ENCODE assay signal across 1 cellular context in the genomic region with DNA sequence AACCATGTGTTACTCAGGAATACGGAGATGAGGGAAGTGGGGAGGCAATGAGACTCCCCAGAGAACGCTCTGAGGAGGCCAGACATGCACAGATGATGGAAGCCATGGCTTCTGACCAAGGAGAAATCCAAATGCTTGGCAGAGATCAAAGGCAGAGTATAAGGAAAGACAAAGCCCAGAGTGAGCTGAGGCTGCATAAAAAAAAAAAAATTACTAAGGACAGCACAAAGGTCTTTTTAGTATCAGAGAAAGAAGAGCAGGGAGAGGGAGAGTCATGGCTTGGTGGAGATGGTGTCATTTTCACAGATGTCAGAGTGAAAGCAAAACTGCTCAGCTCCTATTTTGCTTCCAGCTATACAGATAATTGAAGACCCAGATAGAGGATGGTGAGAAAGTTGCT.
A peak's percentile ranks its signal among the peaks of the same experiment; 100 is the strongest.
TF ChIP-seq lines count a peak whose summit lies in the region.

No MANE protein-coding gene starts in this region.

TF ChIP-seq in GM12878, 131 proteins besides CTCF, POLR2A, EP300 and RAD21:
- TF ChIP-seq JUNB (IDR thresholded peaks at IDR 0.05) (peak; percentile 51), BRCA1 (IDR thresholded peaks at IDR 0.05; ENCODE audit: low read depth, low read length) (no peak), NRF1 (conservative IDR thresholded peaks at IDR 0.05; ENCODE audit: low read depth, low read length) (no peak), ZNF622 (IDR thresholded peaks at IDR 0.05) (no peak), EZH2 (IDR thresholded peaks at IDR 0.05; ENCODE audit: borderline replicate concordance, control insufficient read depth, low read depth, low read length) (no peak), CBX5 (IDR thresholded peaks at IDR 0.05; ENCODE audit: low read depth) (no peak), MXI1 (IDR thresholded peaks at IDR 0.05; ENCODE audit: low read depth, low read length) (no peak), BACH1 (IDR thresholded peaks at IDR 0.05; ENCODE audit: borderline replicate concordance) (no peak), IKZF2 (IDR thresholded peaks at IDR 0.05) (peak in 1 of 2 experiments; percentile 45; a peak in 2 of 4 replicates), MEF2B (IDR thresholded peaks at IDR 0.05; ENCODE audit: partially characterized antibody, poor library complexity, severe bottlenecking) (peak; percentile 28), CBFB (IDR thresholded peaks at IDR 0.05; ENCODE audit: low read depth) (no peak), RB1 (IDR thresholded peaks at IDR 0.05; ENCODE audit: borderline replicate concordance) (no peak), SIN3A (IDR thresholded peaks at IDR 0.05; ENCODE audit: low read depth, low read length) (no peak), HDAC6 (IDR thresholded peaks at IDR 0.05; ENCODE audit: unreplicated experiment) (no peak), EED (IDR thresholded peaks at IDR 0.05; ENCODE audit: low read depth) (no peak), TAF1 (IDR thresholded peaks at IDR 0.05; ENCODE audit: borderline replicate concordance, low read depth, low read length) (no peak), RBBP5 (conservative IDR thresholded peaks at IDR 0.05) (no peak), MTA2 (IDR thresholded peaks at IDR 0.05; ENCODE audit: low read depth) (0 out of 2 replicates have a peak, but pooled peaks have one; percentile 44), TARDBP (IDR thresholded peaks at IDR 0.05; ENCODE audit: borderline replicate concordance) (no peak), ZZZ3 (IDR thresholded peaks at IDR 0.05; ENCODE audit: control insufficient read depth, insufficient read length, low read depth) (no peak), FOXM1 (IDR thresholded peaks at IDR 0.05; ENCODE audit: low read depth, low read length) (no peak), SMAD5 (IDR thresholded peaks at IDR 0.05; ENCODE audit: low read depth) (no peak), ATF7 (IDR thresholded peaks at IDR 0.05; ENCODE audit: low read depth) (peak; percentile 88), ZNF384 (IDR thresholded peaks at IDR 0.05; ENCODE audit: borderline replicate concordance, low read depth, low read length) (0 out of 2 replicates have a peak, but pooled peaks have one; percentile 44), CHD2 (IDR thresholded peaks at IDR 0.05; ENCODE audit: borderline replicate concordance, low read depth, low read length) (no peak), NFIC (IDR thresholded peaks at IDR 0.05; ENCODE audit: low read depth, low read length) (peak; percentile 35; the same call in 1 of the 2 replicates), MYC (IDR thresholded peaks at IDR 0.05; ENCODE audit: insufficient read depth, insufficient read length, insufficient replicate concordance, low read length, severe bottlenecking) (no peak), WRNIP1 (IDR thresholded peaks at IDR 0.05; ENCODE audit: borderline replicate concordance, low read depth, low read length) (no peak), DPF2 (IDR thresholded peaks at IDR 0.05) (no peak), POU2F2 (IDR thresholded peaks at IDR 0.05; ENCODE audit: borderline replicate concordance, low read depth, low read length) (no peak), IRF4 (IDR thresholded peaks at IDR 0.05; ENCODE audit: low read depth, low read length) (no peak), NBN (IDR thresholded peaks at IDR 0.05) (peak; percentile 62), HDGF (IDR thresholded peaks at IDR 0.05) (peak; percentile 75), SUPT20H (IDR thresholded peaks at IDR 0.05; ENCODE audit: borderline replicate concordance, control insufficient read depth, low read depth, low read length) (no peak)
- TF ChIP-seq, protein P1, sequence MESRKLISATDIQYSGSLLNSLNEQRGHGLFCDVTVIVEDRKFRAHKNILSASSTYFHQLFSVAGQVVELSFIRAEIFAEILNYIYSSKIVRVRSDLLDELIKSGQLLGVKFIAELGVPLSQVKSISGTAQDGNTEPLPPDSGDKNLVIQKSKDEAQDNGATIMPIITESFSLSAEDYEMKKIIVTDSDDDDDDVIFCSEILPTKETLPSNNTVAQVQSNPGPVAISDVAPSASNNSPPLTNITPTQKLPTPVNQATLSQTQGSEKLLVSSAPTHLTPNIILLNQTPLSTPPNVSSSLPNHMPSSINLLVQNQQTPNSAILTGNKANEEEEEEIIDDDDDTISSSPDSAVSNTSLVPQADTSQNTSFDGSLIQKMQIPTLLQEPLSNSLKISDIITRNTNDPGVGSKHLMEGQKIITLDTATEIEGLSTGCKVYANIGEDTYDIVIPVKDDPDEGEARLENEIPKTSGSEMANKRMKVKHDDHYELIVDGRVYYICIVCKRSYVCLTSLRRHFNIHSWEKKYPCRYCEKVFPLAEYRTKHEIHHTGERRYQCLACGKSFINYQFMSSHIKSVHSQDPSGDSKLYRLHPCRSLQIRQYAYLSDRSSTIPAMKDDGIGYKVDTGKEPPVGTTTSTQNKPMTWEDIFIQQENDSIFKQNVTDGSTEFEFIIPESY (IDR thresholded peaks at IDR 0.05) = no peak
- TF ChIP-seq, protein P2, sequence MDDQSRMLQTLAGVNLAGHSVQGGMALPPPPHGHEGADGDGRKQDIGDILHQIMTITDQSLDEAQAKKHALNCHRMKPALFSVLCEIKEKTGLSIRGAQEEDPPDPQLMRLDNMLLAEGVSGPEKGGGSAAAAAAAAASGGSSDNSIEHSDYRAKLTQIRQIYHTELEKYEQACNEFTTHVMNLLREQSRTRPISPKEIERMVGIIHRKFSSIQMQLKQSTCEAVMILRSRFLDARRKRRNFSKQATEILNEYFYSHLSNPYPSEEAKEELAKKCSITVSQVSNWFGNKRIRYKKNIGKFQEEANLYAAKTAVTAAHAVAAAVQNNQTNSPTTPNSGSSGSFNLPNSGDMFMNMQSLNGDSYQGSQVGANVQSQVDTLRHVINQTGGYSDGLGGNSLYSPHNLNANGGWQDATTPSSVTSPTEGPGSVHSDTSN (IDR thresholded peaks at IDR 0.05; ENCODE audit: insufficient replicate concordance, low read depth, low read length) = no peak
- TF ChIP-seq, protein P3, sequence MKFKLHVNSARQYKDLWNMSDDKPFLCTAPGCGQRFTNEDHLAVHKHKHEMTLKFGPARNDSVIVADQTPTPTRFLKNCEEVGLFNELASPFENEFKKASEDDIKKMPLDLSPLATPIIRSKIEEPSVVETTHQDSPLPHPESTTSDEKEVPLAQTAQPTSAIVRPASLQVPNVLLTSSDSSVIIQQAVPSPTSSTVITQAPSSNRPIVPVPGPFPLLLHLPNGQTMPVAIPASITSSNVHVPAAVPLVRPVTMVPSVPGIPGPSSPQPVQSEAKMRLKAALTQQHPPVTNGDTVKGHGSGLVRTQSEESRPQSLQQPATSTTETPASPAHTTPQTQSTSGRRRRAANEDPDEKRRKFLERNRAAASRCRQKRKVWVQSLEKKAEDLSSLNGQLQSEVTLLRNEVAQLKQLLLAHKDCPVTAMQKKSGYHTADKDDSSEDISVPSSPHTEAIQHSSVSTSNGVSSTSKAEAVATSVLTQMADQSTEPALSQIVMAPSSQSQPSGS (IDR thresholded peaks at IDR 0.05; ENCODE audit: low read length) = no peak
- TF ChIP-seq, protein P4, sequence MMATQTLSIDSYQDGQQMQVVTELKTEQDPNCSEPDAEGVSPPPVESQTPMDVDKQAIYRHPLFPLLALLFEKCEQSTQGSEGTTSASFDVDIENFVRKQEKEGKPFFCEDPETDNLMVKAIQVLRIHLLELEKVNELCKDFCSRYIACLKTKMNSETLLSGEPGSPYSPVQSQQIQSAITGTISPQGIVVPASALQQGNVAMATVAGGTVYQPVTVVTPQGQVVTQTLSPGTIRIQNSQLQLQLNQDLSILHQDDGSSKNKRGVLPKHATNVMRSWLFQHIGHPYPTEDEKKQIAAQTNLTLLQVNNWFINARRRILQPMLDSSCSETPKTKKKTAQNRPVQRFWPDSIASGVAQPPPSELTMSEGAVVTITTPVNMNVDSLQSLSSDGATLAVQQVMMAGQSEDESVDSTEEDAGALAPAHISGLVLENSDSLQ (IDR thresholded peaks at IDR 0.05) = peak; percentile 31
- TF ChIP-seq, protein P5, sequence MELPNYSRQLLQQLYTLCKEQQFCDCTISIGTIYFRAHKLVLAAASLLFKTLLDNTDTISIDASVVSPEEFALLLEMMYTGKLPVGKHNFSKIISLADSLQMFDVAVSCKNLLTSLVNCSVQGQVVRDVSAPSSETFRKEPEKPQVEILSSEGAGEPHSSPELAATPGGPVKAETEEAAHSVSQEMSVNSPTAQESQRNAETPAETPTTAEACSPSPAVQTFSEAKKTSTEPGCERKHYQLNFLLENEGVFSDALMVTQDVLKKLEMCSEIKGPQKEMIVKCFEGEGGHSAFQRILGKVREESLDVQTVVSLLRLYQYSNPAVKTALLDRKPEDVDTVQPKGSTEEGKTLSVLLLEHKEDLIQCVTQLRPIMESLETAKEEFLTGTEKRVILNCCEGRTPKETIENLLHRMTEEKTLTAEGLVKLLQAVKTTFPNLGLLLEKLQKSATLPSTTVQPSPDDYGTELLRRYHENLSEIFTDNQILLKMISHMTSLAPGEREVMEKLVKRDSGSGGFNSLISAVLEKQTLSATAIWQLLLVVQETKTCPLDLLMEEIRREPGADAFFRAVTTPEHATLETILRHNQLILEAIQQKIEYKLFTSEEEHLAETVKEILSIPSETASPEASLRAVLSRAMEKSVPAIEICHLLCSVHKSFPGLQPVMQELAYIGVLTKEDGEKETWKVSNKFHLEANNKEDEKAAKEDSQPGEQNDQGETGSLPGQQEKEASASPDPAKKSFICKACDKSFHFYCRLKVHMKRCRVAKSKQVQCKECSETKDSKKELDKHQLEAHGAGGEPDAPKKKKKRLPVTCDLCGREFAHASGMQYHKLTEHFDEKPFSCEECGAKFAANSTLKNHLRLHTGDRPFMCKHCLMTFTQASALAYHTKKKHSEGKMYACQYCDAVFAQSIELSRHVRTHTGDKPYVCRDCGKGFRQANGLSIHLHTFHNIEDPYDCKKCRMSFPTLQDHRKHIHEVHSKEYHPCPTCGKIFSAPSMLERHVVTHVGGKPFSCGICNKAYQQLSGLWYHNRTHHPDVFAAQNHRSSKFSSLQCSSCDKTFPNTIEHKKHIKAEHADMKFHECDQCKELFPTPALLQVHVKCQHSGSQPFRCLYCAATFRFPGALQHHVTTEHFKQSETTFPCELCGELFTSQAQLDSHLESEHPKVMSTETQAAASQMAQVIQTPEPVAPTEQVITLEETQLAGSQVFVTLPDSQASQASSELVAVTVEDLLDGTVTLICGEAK (IDR thresholded peaks at IDR 0.05; ENCODE audit: borderline replicate concordance) = no peak
- TF ChIP-seq, protein P6, sequence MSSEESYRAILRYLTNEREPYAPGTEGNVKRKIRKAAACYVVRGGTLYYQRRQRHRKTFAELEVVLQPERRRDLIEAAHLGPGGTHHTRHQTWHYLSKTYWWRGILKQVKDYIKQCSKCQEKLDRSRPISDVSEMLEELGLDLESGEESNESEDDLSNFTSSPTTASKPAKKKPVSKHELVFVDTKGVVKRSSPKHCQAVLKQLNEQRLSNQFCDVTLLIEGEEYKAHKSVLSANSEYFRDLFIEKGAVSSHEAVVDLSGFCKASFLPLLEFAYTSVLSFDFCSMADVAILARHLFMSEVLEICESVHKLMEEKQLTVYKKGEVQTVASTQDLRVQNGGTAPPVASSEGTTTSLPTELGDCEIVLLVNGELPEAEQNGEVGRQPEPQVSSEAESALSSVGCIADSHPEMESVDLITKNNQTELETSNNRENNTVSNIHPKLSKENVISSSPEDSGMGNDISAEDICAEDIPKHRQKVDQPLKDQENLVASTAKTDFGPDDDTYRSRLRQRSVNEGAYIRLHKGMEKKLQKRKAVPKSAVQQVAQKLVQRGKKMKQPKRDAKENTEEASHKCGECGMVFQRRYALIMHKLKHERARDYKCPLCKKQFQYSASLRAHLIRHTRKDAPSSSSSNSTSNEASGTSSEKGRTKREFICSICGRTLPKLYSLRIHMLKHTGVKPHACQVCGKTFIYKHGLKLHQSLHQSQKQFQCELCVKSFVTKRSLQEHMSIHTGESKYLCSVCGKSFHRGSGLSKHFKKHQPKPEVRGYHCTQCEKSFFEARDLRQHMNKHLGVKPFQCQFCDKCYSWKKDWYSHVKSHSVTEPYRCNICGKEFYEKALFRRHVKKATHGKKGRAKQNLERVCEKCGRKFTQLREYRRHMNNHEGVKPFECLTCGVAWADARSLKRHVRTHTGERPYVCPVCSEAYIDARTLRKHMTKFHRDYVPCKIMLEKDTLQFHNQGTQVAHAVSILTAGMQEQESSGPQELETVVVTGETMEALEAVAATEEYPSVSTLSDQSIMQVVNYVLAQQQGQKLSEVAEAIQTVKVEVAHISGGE (CRISPR knock-in tag; IDR thresholded peaks at IDR 0.05) = no peak
- TF ChIP-seq, protein P7, sequence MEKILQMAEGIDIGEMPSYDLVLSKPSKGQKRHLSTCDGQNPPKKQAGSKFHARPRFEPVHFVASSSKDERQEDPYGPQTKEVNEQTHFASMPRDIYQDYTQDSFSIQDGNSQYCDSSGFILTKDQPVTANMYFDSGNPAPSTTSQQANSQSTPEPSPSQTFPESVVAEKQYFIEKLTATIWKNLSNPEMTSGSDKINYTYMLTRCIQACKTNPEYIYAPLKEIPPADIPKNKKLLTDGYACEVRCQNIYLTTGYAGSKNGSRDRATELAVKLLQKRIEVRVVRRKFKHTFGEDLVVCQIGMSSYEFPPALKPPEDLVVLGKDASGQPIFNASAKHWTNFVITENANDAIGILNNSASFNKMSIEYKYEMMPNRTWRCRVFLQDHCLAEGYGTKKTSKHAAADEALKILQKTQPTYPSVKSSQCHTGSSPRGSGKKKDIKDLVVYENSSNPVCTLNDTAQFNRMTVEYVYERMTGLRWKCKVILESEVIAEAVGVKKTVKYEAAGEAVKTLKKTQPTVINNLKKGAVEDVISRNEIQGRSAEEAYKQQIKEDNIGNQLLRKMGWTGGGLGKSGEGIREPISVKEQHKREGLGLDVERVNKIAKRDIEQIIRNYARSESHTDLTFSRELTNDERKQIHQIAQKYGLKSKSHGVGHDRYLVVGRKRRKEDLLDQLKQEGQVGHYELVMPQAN (conservative IDR thresholded peaks at IDR 0.05) = no peak
